Comparison of ENCODE assay signal across 1 cellular context in the genomic region with DNA sequence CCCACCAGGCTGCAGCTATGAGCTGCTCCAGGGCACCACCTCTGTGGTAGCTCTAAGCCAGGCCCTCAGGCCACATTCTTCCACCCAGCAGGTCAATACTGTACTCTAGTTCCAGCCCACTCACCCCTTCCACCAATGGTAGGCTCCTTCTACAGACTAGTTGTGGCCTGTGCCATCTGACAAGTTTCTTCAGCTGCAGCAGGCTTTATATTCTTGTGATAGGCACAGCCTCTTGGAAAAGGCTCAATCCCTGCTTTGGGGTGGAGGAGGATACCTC.
TF ChIP-seq lines count a peak whose summit lies in the region.

No MANE protein-coding gene starts in this region.

TF ChIP-seq in IMR-90, 13 proteins besides CTCF, POLR2A, EP300 and RAD21 (continued from another document):
- TF ChIP-seq, protein P1, sequence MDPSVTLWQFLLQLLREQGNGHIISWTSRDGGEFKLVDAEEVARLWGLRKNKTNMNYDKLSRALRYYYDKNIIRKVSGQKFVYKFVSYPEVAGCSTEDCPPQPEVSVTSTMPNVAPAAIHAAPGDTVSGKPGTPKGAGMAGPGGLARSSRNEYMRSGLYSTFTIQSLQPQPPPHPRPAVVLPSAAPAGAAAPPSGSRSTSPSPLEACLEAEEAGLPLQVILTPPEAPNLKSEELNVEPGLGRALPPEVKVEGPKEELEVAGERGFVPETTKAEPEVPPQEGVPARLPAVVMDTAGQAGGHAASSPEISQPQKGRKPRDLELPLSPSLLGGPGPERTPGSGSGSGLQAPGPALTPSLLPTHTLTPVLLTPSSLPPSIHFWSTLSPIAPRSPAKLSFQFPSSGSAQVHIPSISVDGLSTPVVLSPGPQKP (IDR thresholded peaks at IDR 0.05; ENCODE audit: borderline replicate concordance, low read depth, low read length) = no peak
- no peak for TF ChIP-seq MAZ (IDR thresholded peaks at IDR 0.05; ENCODE audit: borderline replicate concordance, low read depth, low read length)
- TF ChIP-seq MXI1 (IDR thresholded peaks at IDR 0.05; ENCODE audit: borderline replicate concordance, low read depth, low read length) = no peak
- TF ChIP-seq CEBPB (IDR thresholded peaks at IDR 0.05; ENCODE audit: low read depth, low read length) = no peak
- no peak for TF ChIP-seq CHD1 (IDR thresholded peaks at IDR 0.05; ENCODE audit: low read depth, low read length)
